20 cellular contexts compared by ENCODE assay signal in genomic region chr13:83312194-83312593, GRCh38.
"Had no signal": no experiment of that assay in that cellular context is flagged by ENCODE, and none has a peak within 500 bp of the region (broad histone marks: within the 10 kb centered on the region; RNA-seq: fewer than 3 reads in every experiment).

No MANE protein-coding gene starts in this region.

- H3K27me3 ChIP-seq: cardiac muscle cell, right lobe of liver had no signal

- ATAC-seq: activated CD4-positive, alpha-beta T cell treated with anti-CD3 and anti-CD28 coated beads for 36 hours; activated T-cell treated with anti-CD3 and anti-CD28 coated beads, Interleukin-2, amount 50 U/mL, for 72 hours; esophagus mucosa; left cardiac atrium; lower lobe of right lung; psoas muscle; right lobe of liver; stimulated activated naive CD8-positive, alpha-beta T cell treated with anti-CD3 and anti-CD28 coated beads, Interleukin-15, Interleukin-2, amounts not matched to agents 100 U/mL and 50 U/mL, for 24 hours had no signal

- H3K9me3 ChIP-seq: lower lobe of right lung, psoas muscle, right lobe of liver had no signal

- H3K27ac Mint-ChIP-seq: activated CD4-positive, alpha-beta memory T cell treated with anti-CD3 and anti-CD28 coated beads, Interleukin-2, amount 10 ng/mL, durations not matched to agents 7 days and 5 days; activated CD4-positive, alpha-beta T cell treated with anti-CD3 and anti-CD28 coated beads for 36 hours; activated naive CD8-positive, alpha-beta T cell; activated T-cell treated with anti-CD3 and anti-CD28 coated beads, Interleukin-2, amount 50 U/mL, for 72 hours; immature natural killer cell; type B pancreatic cell had no signal

- DNase-seq: activated CD4-positive, alpha-beta memory T cell treated with anti-CD3 and anti-CD28 coated beads, Interleukin-2, amount 10 ng/mL, durations not matched to agents 7 days and 5 days; activated CD4-positive, alpha-beta T cell treated with anti-CD3 and anti-CD28 coated beads for 36 hours; activated CD8-positive, alpha-beta memory T cell treated with anti-CD3 and anti-CD28 coated beads, Interleukin-2, amount 50 U/mL, for 4 hours; activated gamma-delta T cell treated with Interleukin-2 at 50 U/mL for 16 hours; activated T-cell treated with anti-CD3 and anti-CD28 coated beads, Interleukin-2, amount 50 U/mL, for 72 hours; anterior cingulate cortex; immature natural killer cell; left cardiac atrium; lower lobe of right lung; midbrain; psoas muscle; right lobe of liver; stimulated activated naive CD8-positive, alpha-beta T cell treated with anti-CD3 and anti-CD28 coated beads, Interleukin-15, Interleukin-2, amounts not matched to agents 100 U/mL and 50 U/mL, for 24 hours; T-helper 2 cell had no signal

- H3K4me2 ChIP-seq: smooth muscle cell had no signal

- H3K36me3 ChIP-seq: cardiac muscle cell, lower lobe of right lung, right lobe of liver had no signal

- H3K4me3 ChIP-seq: cardiac muscle cell, lower lobe of right lung, psoas muscle, right lobe of liver, smooth muscle cell had no signal

- H3K27ac ChIP-seq: cardiac muscle cell, lower lobe of right lung, psoas muscle, right lobe of liver had no signal

- H3K4me1 ChIP-seq: lower lobe of right lung, psoas muscle, right lobe of liver had no signal

- H3K4me3 Mint-ChIP-seq: activated CD4-positive, alpha-beta memory T cell treated with anti-CD3 and anti-CD28 coated beads, Interleukin-2, amount 10 ng/mL, durations not matched to agents 7 days and 5 days; activated CD4-positive, alpha-beta T cell treated with anti-CD3 and anti-CD28 coated beads for 36 hours; activated naive CD8-positive, alpha-beta T cell; activated T-cell treated with anti-CD3 and anti-CD28 coated beads, Interleukin-2, amount 50 U/mL, for 72 hours; immature natural killer cell; neural crest cell; type B pancreatic cell had no signal

- H3K36me3 Mint-ChIP-seq: activated naive CD8-positive, alpha-beta T cell; immature natural killer cell; type B pancreatic cell had no signal

- H3K27me3 Mint-ChIP-seq: activated CD4-positive, alpha-beta memory T cell treated with anti-CD3 and anti-CD28 coated beads, Interleukin-2, amount 10 ng/mL, durations not matched to agents 7 days and 5 days; activated CD4-positive, alpha-beta T cell treated with anti-CD3 and anti-CD28 coated beads for 36 hours; activated naive CD8-positive, alpha-beta T cell; type B pancreatic cell had no signal

- H3K9me3 Mint-ChIP-seq: activated CD4-positive, alpha-beta memory T cell treated with anti-CD3 and anti-CD28 coated beads, Interleukin-2, amount 10 ng/mL, durations not matched to agents 7 days and 5 days; neural crest cell; type B pancreatic cell had no signal

- H3K4me1 Mint-ChIP-seq: activated CD4-positive, alpha-beta memory T cell treated with anti-CD3 and anti-CD28 coated beads, Interleukin-2, amount 10 ng/mL, durations not matched to agents 7 days and 5 days; activated CD4-positive, alpha-beta T cell treated with anti-CD3 and anti-CD28 coated beads for 36 hours; immature natural killer cell; neural crest cell had no signal
